33 cellular contexts compared by ENCODE assay signal in the genomic region with DNA sequence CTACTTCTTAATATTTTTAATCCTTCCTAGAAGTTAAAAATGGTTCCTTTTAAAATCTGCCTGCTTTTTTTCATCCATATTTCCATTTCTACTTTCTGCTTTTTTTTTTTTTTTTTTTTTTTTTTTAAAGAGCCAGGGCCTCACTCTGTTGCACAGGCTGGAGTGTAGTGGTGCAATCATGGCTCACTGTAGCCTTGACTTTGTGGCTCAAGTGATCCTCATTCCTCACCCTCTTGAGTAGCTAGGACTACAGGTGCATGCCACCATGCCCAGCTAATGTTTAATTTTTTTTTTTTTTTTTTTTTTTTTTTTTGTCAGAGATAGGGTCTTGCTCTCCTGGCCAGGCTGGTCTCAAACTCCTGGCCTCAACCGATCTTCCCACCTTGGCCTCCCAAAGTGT. TPM values are rescaled to one million over a fixed set of nuclear protein-coding genes. Genes with fewer than 3 reads are reported as not detected.
"Had no signal": no experiment of that assay in that cellular context is flagged by ENCODE, and none has a peak within 500 bp of the region (broad histone marks: within the 10 kb centered on the region; RNA-seq: fewer than 3 reads in every experiment).

No MANE protein-coding gene starts in this region.

- H3K27ac Mint-ChIP-seq: naive thymus-derived CD4-positive, alpha-beta T cell; natural killer cell; nephron; neural progenitor cell; progenitor cell of endocrine pancreas; stimulated activated memory B cell treated with anti-CD40 and anti-IgM and Interleukin-4, amounts not matched to agents 10 μg/mL and 1 μg/mL and 100 μg/mL, for 72 hours; stimulated activated naive CD8-positive, alpha-beta T cell treated with anti-CD3 and anti-CD28 coated beads, Interleukin-15, amount 100 ng/mL, for 72 hours; type B pancreatic cell had no signal

- H3K9me3 Mint-ChIP-seq: naive thymus-derived CD4-positive, alpha-beta T cell; natural killer cell; nephron; neural progenitor cell; stimulated activated memory B cell treated with anti-CD40 and anti-IgM and Interleukin-4, amounts not matched to agents 10 μg/mL and 1 μg/mL and 100 μg/mL, for 72 hours; stimulated activated naive CD8-positive, alpha-beta T cell treated with anti-CD3 and anti-CD28 coated beads, Interleukin-15, amount 100 ng/mL, for 72 hours; type B pancreatic cell had no signal

- DNase-seq: naive thymus-derived CD4-positive, alpha-beta T cell; natural killer cell; occipital lobe; ovary; posterior cingulate gyrus; psoas muscle; right cardiac atrium; right lobe of liver; spleen; stimulated activated CD4-positive, alpha-beta T cell treated with anti-CD3 and anti-CD28 coated beads, Interleukin-12 subunit alpha, Interleukin-12 subunit beta, amount 100 ng/mL, for 4 hours; stimulated activated CD4-positive, alpha-beta T cell treated with anti-CD3 and anti-CD28 coated beads, Interleukin-1b, Interleukin-23, amount 100 ng/mL, for 48 hours; stimulated activated CD4-positive, alpha-beta T cell treated with anti-CD3 and anti-CD28 coated beads, Interleukin-4, amount 100 ng/mL, for 1 hour; stimulated activated CD4-positive, alpha-beta T cell treated with anti-CD3 and anti-CD28 coated beads, Interleukin-4, amount 100 ng/mL, for 4 hours; stimulated activated CD8-positive, alpha-beta memory T cell treated with anti-CD3 and anti-CD28 coated beads, Interleukin-4, amount 100 ng/mL, for 48 hours; stimulated activated naive CD4-positive, alpha-beta T cell; stimulated activated naive CD8-positive, alpha-beta T cell treated with anti-CD3 and anti-CD28 coated beads, Interleukin-15, amount 100 ng/mL, for 72 hours; stimulated activated naive CD8-positive, alpha-beta T cell treated with anti-CD3 and anti-CD28 coated beads, Interleukin-15, Interleukin-2, amounts not matched to agents 100 U/mL and 50 U/mL, for 24 hours; substantia nigra; testis; tibial artery; transverse colon had no signal

- ATAC-seq: naive thymus-derived CD4-positive, alpha-beta T cell; natural killer cell; psoas muscle; right cardiac atrium; right lobe of liver; stimulated activated memory B cell treated with anti-CD40 and anti-IgM and Interleukin-4, amounts not matched to agents 10 μg/mL and 1 μg/mL and 100 μg/mL, for 72 hours; stimulated activated naive CD8-positive, alpha-beta T cell treated with anti-CD3 and anti-CD28 coated beads, Interleukin-15, amount 100 ng/mL, for 72 hours; stimulated activated naive CD8-positive, alpha-beta T cell treated with anti-CD3 and anti-CD28 coated beads, Interleukin-15, Interleukin-2, amounts not matched to agents 100 U/mL and 50 U/mL, for 24 hours had no signal

- H3K4me1 Mint-ChIP-seq: natural killer cell; neural progenitor cell; stimulated activated naive CD8-positive, alpha-beta T cell treated with anti-CD3 and anti-CD28 coated beads, Interleukin-15, amount 100 ng/mL, for 72 hours had no signal

- H3K79me2 ChIP-seq: parathyroid adenoma had no signal

- H3K36me3 ChIP-seq: neural progenitor cell, ovary, right lobe of liver, spleen, suprapubic skin, tibial artery, transverse colon, vagina had no signal

- H3K27me3 ChIP-seq: neural progenitor cell, ovary, right lobe of liver, spleen, suprapubic skin, testis, tibial artery, transverse colon, vagina had no signal

- H3K4me1 ChIP-seq: neural progenitor cell, parathyroid adenoma, psoas muscle, right lobe of liver, suprapubic skin, testis, transverse colon, vagina had no signal

- H3K4me3 ChIP-seq: neural progenitor cell, ovary, psoas muscle, right lobe of liver, skin epidermis, smooth muscle cell, spleen, suprapubic skin, testis, tibial artery, transverse colon, vagina had no signal

- H3K4me2 ChIP-seq: neural progenitor cell, smooth muscle cell had no signal

- H3K36me3 Mint-ChIP-seq: natural killer cell; stimulated activated memory B cell treated with anti-CD40 and anti-IgM and Interleukin-4, amounts not matched to agents 10 μg/mL and 1 μg/mL and 100 μg/mL, for 72 hours had no signal

- H3K27ac ChIP-seq: neural progenitor cell, ovary, parathyroid adenoma, psoas muscle, right lobe of liver, skin epidermis, spleen, suprapubic skin, testis, transverse colon, vagina had no signal

- H3K4me3 Mint-ChIP-seq: naive thymus-derived CD4-positive, alpha-beta T cell; natural killer cell; nephron; neural progenitor cell; stimulated activated memory B cell treated with anti-CD40 and anti-IgM and Interleukin-4, amounts not matched to agents 10 μg/mL and 1 μg/mL and 100 μg/mL, for 72 hours; stimulated activated naive CD8-positive, alpha-beta T cell treated with anti-CD3 and anti-CD28 coated beads, Interleukin-15, amount 100 ng/mL, for 72 hours; type B pancreatic cell had no signal

- H3K27me3 Mint-ChIP-seq: naive thymus-derived CD4-positive, alpha-beta T cell; progenitor cell of endocrine pancreas; stimulated activated memory B cell treated with anti-CD40 and anti-IgM and Interleukin-4, amounts not matched to agents 10 μg/mL and 1 μg/mL and 100 μg/mL, for 72 hours; stimulated activated naive CD8-positive, alpha-beta T cell treated with anti-CD3 and anti-CD28 coated beads, Interleukin-15, amount 100 ng/mL, for 72 hours; type B pancreatic cell had no signal

- H3K9me3 ChIP-seq: ovary, psoas muscle, right lobe of liver, spleen, suprapubic skin, testis, tibial artery, transverse colon, vagina had no signal

- H2AFZ ChIP-seq: neural progenitor cell, parathyroid adenoma had no signal

- H3K9ac ChIP-seq: neural progenitor cell, parathyroid adenoma had no signal

- FAIRE-seq: urothelium cell line had no signal

RNA-seq across cellular contexts. Expression of gene MND1, which starts 39.7 kb away (rescaled TPM):
- total RNA-seq: suprapubic skin, ureter, vagina had no signal
